In the genomic region with DNA sequence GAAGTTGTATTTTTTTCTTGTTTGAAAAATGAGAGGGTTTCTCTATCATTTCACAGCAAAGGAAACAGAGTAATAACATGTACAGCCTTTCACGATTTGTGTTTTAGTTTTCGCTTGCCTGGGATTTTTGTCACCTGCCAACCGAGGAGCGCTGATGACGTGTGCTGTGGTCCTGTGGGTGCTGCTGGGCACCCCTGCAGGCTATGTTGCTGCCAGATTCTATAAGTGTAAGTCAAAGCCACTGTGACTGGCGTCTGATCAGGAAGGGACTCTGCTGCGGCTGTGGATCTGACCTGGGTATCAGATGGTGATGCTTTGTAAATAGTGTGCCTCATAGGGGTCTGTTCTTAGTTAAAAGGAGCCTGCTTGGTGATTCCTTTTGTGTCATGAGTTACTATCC, we compare ENCODE assay signal across 16 cellular contexts.
"Had no signal": no experiment of that assay in that cellular context is flagged by ENCODE, and none has a peak within 500 bp of the region (broad histone marks: within the 10 kb centered on the region; RNA-seq: fewer than 3 reads in every experiment).

No MANE protein-coding gene starts in this region.

- ATAC-seq: activated CD4-positive, alpha-beta T cell treated with anti-CD3 and anti-CD28 coated beads for 36 hours had no signal

- DNase-seq: activated CD4-positive, alpha-beta T cell treated with anti-CD3 and anti-CD28 coated beads for 36 hours; activated CD8-positive, alpha-beta memory T cell treated with anti-CD3 and anti-CD28 coated beads for 24 hours; activated naive CD4-positive, alpha-beta T cell; islet precursor cell; midbrain; posterior cingulate gyrus; stimulated activated CD4-positive, alpha-beta T cell treated with anti-CD3 and anti-CD28 coated beads, Interleukin-2, amount 100 ng/mL, for 48 hours; stimulated activated naive CD4-positive, alpha-beta T cell treated with Interleukin-2 at 50 U/mL for 16 hours; substantia nigra; transverse colon; WERI-Rb-1 had no signal

- H3K27ac Mint-ChIP-seq: activated CD4-positive, alpha-beta T cell treated with anti-CD3 and anti-CD28 coated beads for 36 hours; activated T-helper 1 cell treated with anti-CD3 and anti-CD28 coated beads, Interleukin-12 subunit alpha, Interleukin-12 subunit beta, Interleukin-2, Interleukin-4 antibody, amounts not matched to agents 30 ng/mL and 10 ng/mL and 1 ng/mL, durations not matched to agents 14 hours and 24 hours and 36 hours had no signal

- H3K4me3 Mint-ChIP-seq: activated CD4-positive, alpha-beta T cell treated with anti-CD3 and anti-CD28 coated beads for 36 hours; activated T-helper 1 cell treated with anti-CD3 and anti-CD28 coated beads, Interleukin-12 subunit alpha, Interleukin-12 subunit beta, Interleukin-2, Interleukin-4 antibody, amounts not matched to agents 30 ng/mL and 10 ng/mL and 1 ng/mL, durations not matched to agents 14 hours and 24 hours and 36 hours had no signal

- H3K27me3 ChIP-seq: cardiac muscle cell, esophagus muscularis mucosa, hepatocyte, transverse colon had no signal

- H3K27ac ChIP-seq: cardiac muscle cell, esophagus muscularis mucosa, hepatocyte, transverse colon, WERI-Rb-1 had no signal

- H3K9me3 ChIP-seq: esophagus muscularis mucosa, transverse colon had no signal

- H3K27me3 Mint-ChIP-seq: activated CD4-positive, alpha-beta T cell treated with anti-CD3 and anti-CD28 coated beads for 36 hours had no signal

- H3K4me3 ChIP-seq: cardiac muscle cell, esophagus muscularis mucosa, hepatocyte, lung, transverse colon had no signal

- H3K9me3 Mint-ChIP-seq: activated T-helper 1 cell treated with anti-CD3 and anti-CD28 coated beads, Interleukin-12 subunit alpha, Interleukin-12 subunit beta, Interleukin-2, Interleukin-4 antibody, amounts not matched to agents 30 ng/mL and 10 ng/mL and 1 ng/mL, durations not matched to agents 14 hours and 24 hours and 36 hours had no signal
